In the genomic region with DNA sequence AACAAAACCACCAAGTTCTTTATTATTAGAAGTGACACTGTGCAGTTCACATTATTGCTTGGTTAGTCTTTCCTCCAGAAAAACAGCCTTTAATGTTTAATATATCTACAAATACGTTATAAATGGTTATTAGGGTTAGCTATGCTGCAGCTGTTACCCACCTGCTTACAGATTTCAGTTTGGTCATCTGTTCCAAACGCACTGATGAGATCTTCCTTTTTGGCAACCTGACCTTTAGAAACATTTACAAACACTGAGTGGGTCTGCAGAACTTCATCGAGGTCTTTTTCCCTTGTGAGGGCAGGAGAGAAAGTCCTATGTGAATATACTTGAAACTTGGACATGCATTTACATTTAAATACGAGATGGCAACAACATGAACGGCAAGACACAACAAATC, we compare ENCODE assay signal across 8 cellular contexts. TPM values are rescaled to one million over a fixed set of nuclear protein-coding genes. Genes with fewer than 3 reads are reported as not detected.
DNase-seq lines count a peak whose midpoint lies in the region; ATAC-seq and TF ChIP-seq lines count a peak whose summit lies in the region.
"Not testable (repeated sequence)": the region's sequence is repeated elsewhere in the genome, so short reads cannot be mapped to it uniquely, and the experiment has no call there.

No MANE protein-coding gene starts in this region.

- not testable (repeated sequence) for H3K9me3 Mint-ChIP-seq in activated T-helper 2 cell treated with anti-CD3 and anti-CD28 coated beads, Interferon-gamma antibody, Interleukin-2, Interleukin-4, amounts not matched to agents 10 μg/mL and 5 μg/mL and 100 μg/mL, durations not matched to agents 14 hours and 24 hours and 36 hours; natural killer cell treated with Interleukin-12 subunit alpha and Interleukin-12 subunit beta and Interleukin-15 and Interleukin-18, amount 100 ng/mL, for 72 hours

- not testable (repeated sequence) for H3K9me3 ChIP-seq in HAP-1, Peyer's patch, heart right ventricle, spleen

- not testable (repeated sequence) for H3K4me1 Mint-ChIP-seq in activated T-helper 2 cell treated with anti-CD3 and anti-CD28 coated beads, Interferon-gamma antibody, Interleukin-2, Interleukin-4, amounts not matched to agents 10 μg/mL and 5 μg/mL and 100 μg/mL, durations not matched to agents 14 hours and 24 hours and 36 hours (ENCODE audit: low read depth)
- H3K4me1 Mint-ChIP-seq in natural killer cell treated with Interleukin-12 subunit alpha and Interleukin-12 subunit beta and Interleukin-15 and Interleukin-18, amount 100 ng/mL, for 72 hours (ENCODE audit: low read depth in 2 of 2): peaks cover 21 to 25% of the 10 kb centered on the region in 2 donors

- in situ Hi-C loops in HAP-1 (cut with MboI; ENCODE audit: low sequenced_read_pairs): not testable (repeated sequence)

- not testable (repeated sequence) for H3K4me1 ChIP-seq in ACC112 (ENCODE audit: control insufficient read depth, insufficient read depth, low read length, unreplicated experiment); HAP-1; Peyer's patch
- peaks cover 5 to 37% (median 22%) of the 10 kb centered on the region in 9 donors for H3K4me1 ChIP-seq in heart right ventricle
- H3K4me1 ChIP-seq in spleen: peaks cover 3 to 47% (median 33%) of the 10 kb centered on the region in 6 donors

- 41 to 50% methylated on average over 5 of the region's 5 CpGs for WGBS in heart right ventricle, 2 donors
- WGBS in spleen, 5 donors: 54 to 68% (median 65%) methylated on average over 5 of the region's 5 CpGs

- peak overlapping the region; percentile 100 for H3K27ac Mint-ChIP-seq in activated T-helper 2 cell treated with anti-CD3 and anti-CD28 coated beads, Interferon-gamma antibody, Interleukin-2, Interleukin-4, amounts not matched to agents 10 μg/mL and 5 μg/mL and 100 μg/mL, durations not matched to agents 14 hours and 24 hours and 36 hours
- H3K27ac Mint-ChIP-seq in natural killer cell treated with Interleukin-12 subunit alpha and Interleukin-12 subunit beta and Interleukin-15 and Interleukin-18, amount 100 ng/mL, for 72 hours: peak overlapping the region; percentile 88 to 91

- H3K27ac ChIP-seq in ACC112 (ENCODE audit: low read depth, low read length) (peak overlapping the region; percentile 93), Peyer's patch (peak overlapping the region in 3 of 4 donors; percentile 98 to 100 (median 99)), heart right ventricle (peak overlapping the region; percentile 90 to 100 (median 98)), spleen (peak overlapping the region in 6 of 8 donors; percentile 96 to 99 (median 98))

- intact Hi-C loops in activated T-helper 2 cell treated with anti-CD3 and anti-CD28 coated beads, Interferon-gamma antibody, Interleukin-2, Interleukin-4, amounts not matched to agents 10 μg/mL and 5 μg/mL and 100 μg/mL, durations not matched to agents 14 hours and 24 hours and 36 hours (cut with micrococcal nuclease): loop anchor here (2.0 to 10.0 kb wide), 2 partner anchors 149 to 339 kb away; no protein-coding TSS in a partner anchor
- intact Hi-C loops in heart right ventricle (cut with DNase I): loop anchor here in 2 of 10 donors (5.0 to 10.0 kb wide), 2 partner anchors 69 to 72 kb away; partner anchors contain the start of gene TMEM248 (in 2 of the 2)
- intact Hi-C loops in spleen (cut with DNase I; ENCODE audit: low total_unique reads): not testable (repeated sequence)

- H3K4me3 Mint-ChIP-seq in activated T-helper 2 cell treated with anti-CD3 and anti-CD28 coated beads, Interferon-gamma antibody, Interleukin-2, Interleukin-4, amounts not matched to agents 10 μg/mL and 5 μg/mL and 100 μg/mL, durations not matched to agents 14 hours and 24 hours and 36 hours (ENCODE audit: low read depth): peak overlapping the region; percentile 100
- peak overlapping the region; percentile 96 for H3K4me3 Mint-ChIP-seq in natural killer cell treated with Interleukin-12 subunit alpha and Interleukin-12 subunit beta and Interleukin-15 and Interleukin-18, amount 100 ng/mL, for 72 hours

- not testable (repeated sequence) for TF ChIP-seq CTCF in Peyer's patch (IDR thresholded peaks at IDR 0.05); choroid plexus epithelial cell (conservative IDR thresholded peaks at IDR 0.05; ENCODE audit: low read depth, low read length); heart right ventricle (IDR thresholded peaks at IDR 0.05); spleen (IDR thresholded peaks at IDR 0.05 in 8 of 11, conservative IDR thresholded peaks at IDR 0.05 in 3 of 11)

- H3K36me3 ChIP-seq in ACC112 (ENCODE audit: insufficient read depth, low read length): not testable (repeated sequence)
- H3K36me3 ChIP-seq in HAP-1 (replicated peaks) (peaks cover 19% of the 10 kb centered on the region), Peyer's patch (peaks cover 0 to 44% (median 4%) of the 10 kb centered on the region in 3 donors), heart right ventricle (peaks cover 0 to 57% (median 37%) of the 10 kb centered on the region in 9 donors), spleen (peaks cover 0 to 55% (median 47%) of the 10 kb centered on the region in 6 donors)

- not testable (repeated sequence) for TF ChIP-seq POLR2A in Peyer's patch (IDR thresholded peaks at IDR 0.05); spleen (IDR thresholded peaks at IDR 0.05)

- H3K27me3 ChIP-seq in ACC112 (ENCODE audit: insufficient read depth, low read length); HAP-1 (ENCODE audit: low read depth); Peyer's patch; heart right ventricle; spleen (replicated peaks in 1 of 7): not testable (repeated sequence)

- peaks cover 33% of the 10 kb centered on the region for H3K36me3 Mint-ChIP-seq in activated T-helper 2 cell treated with anti-CD3 and anti-CD28 coated beads, Interferon-gamma antibody, Interleukin-2, Interleukin-4, amounts not matched to agents 10 μg/mL and 5 μg/mL and 100 μg/mL, durations not matched to agents 14 hours and 24 hours and 36 hours (ENCODE audit: low read depth)
- H3K36me3 Mint-ChIP-seq in natural killer cell treated with Interleukin-12 subunit alpha and Interleukin-12 subunit beta and Interleukin-15 and Interleukin-18, amount 100 ng/mL, for 72 hours: peaks cover 16% of the 10 kb centered on the region

- not testable (repeated sequence) for ATAC-seq in heart right ventricle; natural killer cell treated with Interleukin-12 subunit alpha and Interleukin-12 subunit beta and Interleukin-15 and Interleukin-18, amount 100 ng/mL, for 72 hours

- DNase-seq in HAP-1 (ENCODE audit: low spot score in 2 of 2); Peyer's patch; activated T-helper 2 cell treated with anti-CD3 and anti-CD28 coated beads, Interferon-gamma antibody, Interleukin-2, Interleukin-4, amounts not matched to agents 10 μg/mL and 5 μg/mL and 100 μg/mL, durations not matched to agents 14 hours and 24 hours and 36 hours (ENCODE audit: low spot score); choroid plexus epithelial cell (ENCODE audit: low read depth); heart right ventricle; natural killer cell treated with Interleukin-12 subunit alpha and Interleukin-12 subunit beta and Interleukin-15 and Interleukin-18, amount 100 ng/mL, for 72 hours (ENCODE audit: low spot score); spleen: not testable (repeated sequence)

- peaks cover 32% of the 10 kb centered on the region for H3K79me2 ChIP-seq in ACC112 (ENCODE audit: control insufficient read depth, insufficient read depth, low read length, unreplicated experiment)

- peak overlapping the region; percentile 94 for H3K4me3 ChIP-seq in ACC112 (ENCODE audit: low read depth, low read length)
- H3K4me3 ChIP-seq in HAP-1: peak overlapping the region; percentile 92
- H3K4me3 ChIP-seq in Peyer's patch: peak overlapping the region; percentile 56 to 80 (median 76)
- peak overlapping the region; percentile 74 for H3K4me3 ChIP-seq in choroid plexus epithelial cell (ENCODE audit: low read depth, low read length)
- peak overlapping the region in 9 of 10 donors; percentile 69 to 95 (median 81) for H3K4me3 ChIP-seq in heart right ventricle
- peak overlapping the region in 5 of 8 donors; percentile 76 to 96 (median 86) for H3K4me3 ChIP-seq in spleen

- not testable (repeated sequence) for H2AFZ ChIP-seq in ACC112 (ENCODE audit: low read length, unreplicated experiment)

- not testable (repeated sequence) for H3K27me3 Mint-ChIP-seq in activated T-helper 2 cell treated with anti-CD3 and anti-CD28 coated beads, Interferon-gamma antibody, Interleukin-2, Interleukin-4, amounts not matched to agents 10 μg/mL and 5 μg/mL and 100 μg/mL, durations not matched to agents 14 hours and 24 hours and 36 hours (ENCODE audit: low read depth); natural killer cell treated with Interleukin-12 subunit alpha and Interleukin-12 subunit beta and Interleukin-15 and Interleukin-18, amount 100 ng/mL, for 72 hours

RNA-seq across cellular contexts. Expression of gene SBDS, which starts 1.3 kb away (rescaled TPM):
- total RNA-seq in Peyer's patch: 100 to 1,000 TPM in 1 of 4 donors, 10 to 100 TPM in 3; 62.3 to 111 (median 70.7) TPM
- total RNA-seq in activated T-helper 2 cell treated with anti-CD3 and anti-CD28 coated beads, Interferon-gamma antibody, Interleukin-2, Interleukin-4, amounts not matched to agents 10 μg/mL and 5 μg/mL and 100 μg/mL, durations not matched to agents 14 hours and 24 hours and 36 hours: 56.2 and 57.4 TPM in 2 replicates
- total RNA-seq in heart right ventricle: 100 to 1,000 TPM; 163 to 351 (median 242) TPM
- polyA plus RNA-seq in heart right ventricle: 100 to 1,000 TPM; 107 to 254 TPM
- total RNA-seq in natural killer cell treated with Interleukin-12 subunit alpha and Interleukin-12 subunit beta and Interleukin-15 and Interleukin-18, amount 100 ng/mL, for 72 hours: 10 to 100 TPM; 56.7 to 66.1 TPM
- total RNA-seq in spleen: 10 to 100 TPM; 44.9 to 63.8 (median 53.1) TPM
- 10 to 100 TPM; 36.9 to 58.5 (median 45.1) TPM for polyA plus RNA-seq in spleen

RNA-seq across cellular contexts. Expression of gene TYW1, which starts 2.6 kb away (rescaled TPM):
- 10 to 100 TPM; 15.1 to 69.3 (median 27.0) TPM for total RNA-seq in Peyer's patch
- 17.7 and 20.6 TPM in 2 replicates for total RNA-seq in activated T-helper 2 cell treated with anti-CD3 and anti-CD28 coated beads, Interferon-gamma antibody, Interleukin-2, Interleukin-4, amounts not matched to agents 10 μg/mL and 5 μg/mL and 100 μg/mL, durations not matched to agents 14 hours and 24 hours and 36 hours
- 10 to 100 TPM in 5 of 10 donors, 1 to 10 TPM in 5; 7.8 to 15.1 (median 10.0) TPM for total RNA-seq in heart right ventricle
- polyA plus RNA-seq in heart right ventricle: 1 to 10 TPM; 6.7 to 6.9 TPM
- total RNA-seq in natural killer cell treated with Interleukin-12 subunit alpha and Interleukin-12 subunit beta and Interleukin-15 and Interleukin-18, amount 100 ng/mL, for 72 hours: 10 to 100 TPM; 17.5 to 25.5 TPM
- total RNA-seq in spleen: 10 to 100 TPM; 14.2 to 83.6 (median 23.5) TPM
- 1 to 10 TPM; 4.9 to 7.4 (median 7.0) TPM for polyA plus RNA-seq in spleen
